In genomic region chr5:27463446-27464149, GRCh38 we compare ENCODE assay signal across 28 cellular contexts.
"Had no signal": no experiment of that assay in that cellular context is flagged by ENCODE, and none has a peak within 500 bp of the region (broad histone marks: within the 10 kb centered on the region; RNA-seq: fewer than 3 reads in every experiment).

No MANE protein-coding gene starts in this region.

- H3K4me3 ChIP-seq: adrenal gland, body of pancreas, breast epithelium, SJCRH30 had no signal

- H3K4me2 ChIP-seq: SK-N-SH had no signal

- H3K9me3 ChIP-seq: body of pancreas, breast epithelium, SJCRH30, SK-N-SH had no signal

- H3K27me3 ChIP-seq: adrenal gland, body of pancreas, breast epithelium, SJCRH30 had no signal

- DNase-seq: activated CD4-positive, alpha-beta T cell treated with anti-CD3 and anti-CD28 coated beads for 36 hours; activated CD4-positive, alpha-beta T cell treated with anti-CD3 and anti-CD28 coated beads, Interleukin-2, amount 10 ng/mL, durations not matched to agents 7 days and 5 days; activated CD4-positive, alpha-beta T cell treated with anti-CD3 and anti-CD28 coated beads, Interleukin-2, amount 50 U/mL, for 48 hours; activated CD8-positive, alpha-beta T cell treated with anti-CD3 and anti-CD28 coated beads, Interleukin-2, amount 10 ng/mL, durations not matched to agents 7 days and 5 days; activated gamma-delta T cell treated with Interleukin-2 at 50 U/mL for 16 hours; activated naive CD4-positive, alpha-beta T cell treated with anti-CD3 and anti-CD28 coated beads for 36 hours; activated T-cell treated with anti-CD3 and anti-CD28 coated beads, Interleukin-2, amount 50 U/mL, for 24 hours; adrenal gland; body of pancreas; caudate nucleus; cerebellar nuclear complex; KG1; MM.1S; MV-4-11; NCI-H1092; NCI-H1436 treated with DMSO at 0.1 percent for 48 hours; NCI-H1694 treated with DMSO at 0.1 percent for 48 hours; NCI-H2029; NCI-H345; NCI-H526; NCI-H748 treated with DMSO at 0.1 percent for 48 hours; SK-N-SH had no signal

- H3K9ac ChIP-seq: SK-N-SH had no signal

- H3K27ac ChIP-seq: adrenal gland, body of pancreas, breast epithelium, SJCRH30 had no signal

- H3K36me3 ChIP-seq: adrenal gland, breast epithelium, SJCRH30 had no signal

- ATAC-seq: activated CD4-positive, alpha-beta T cell treated with anti-CD3 and anti-CD28 coated beads for 36 hours; activated CD4-positive, CD25-positive, alpha-beta regulatory T cell treated with anti-CD3 and anti-CD28 coated beads, Interleukin-2, amount 50 U/mL, for 24 hours; activated CD8-positive, alpha-beta T cell treated with anti-CD3 and anti-CD28 coated beads, Interleukin-2, amount 10 ng/mL, durations not matched to agents 7 days and 5 days; activated naive CD4-positive, alpha-beta T cell treated with anti-CD3 and anti-CD28 coated beads, Interleukin-2, amount 50 U/mL, for 72 hours; body of pancreas; Panc1; WTC11 had no signal

- H3K4me1 ChIP-seq: adrenal gland, body of pancreas, breast epithelium, SJCRH30 had no signal
